Comparison of ENCODE assay signal across 17 cellular contexts in the genomic region with DNA sequence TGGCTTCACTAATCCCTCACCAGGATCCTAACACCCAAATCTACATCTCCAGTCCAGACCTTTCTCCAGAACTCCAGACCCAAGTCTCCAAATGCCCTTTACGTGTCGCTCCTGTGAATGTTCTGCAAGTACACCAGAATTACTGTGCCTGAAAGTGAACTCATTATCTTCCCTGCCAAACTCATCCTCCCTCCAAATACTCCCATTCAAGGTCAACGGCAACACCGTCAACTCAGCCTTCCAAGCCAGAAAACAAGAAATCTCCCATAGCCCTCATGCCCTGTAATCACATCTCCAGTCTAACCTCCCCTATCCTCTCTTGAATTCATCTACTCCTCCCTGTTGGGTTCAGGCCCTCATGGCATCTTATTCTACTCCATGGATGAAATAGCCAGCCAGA. TPM values are rescaled to one million over a fixed set of nuclear protein-coding genes. Genes with fewer than 3 reads are reported as not detected.
DNase-seq lines count a peak whose midpoint lies in the region; ATAC-seq, FAIRE-seq and TF ChIP-seq lines count a peak whose summit lies in the region.
"Had no signal": no experiment of that assay in that cellular context is flagged by ENCODE, and none has a peak within 500 bp of the region (broad histone marks: within the 10 kb centered on the region; RNA-seq: fewer than 3 reads in every experiment).

No MANE protein-coding gene starts in this region.

- H3K9ac ChIP-seq in GM23248 (peak overlapping the region; percentile 77; the same call in 1 of the 2 replicates), GM12878 (ENCODE audit: control insufficient read depth, insufficient read depth, low read length) (no peak overlapping the region), smooth muscle cell (ENCODE audit: low read depth) (peak overlapping the region; percentile 79), MM.1S (ENCODE audit: low read length) (no peak overlapping the region)
- H3K9ac ChIP-seq: neural progenitor cell had no signal

- SMC1A ChIA-PET in GM12878 (lab: Charles Lee; ENCODE audit: uncharacterized antibody, unreplicated experiment) = interaction anchor here (4.0 to 23.6 kb wide), 2 partner anchors 12 to 86 kb away, joined by 15 to 516 read pairs; partner anchors contain the start of gene CREB3L2

- TF ChIP-seq EP300 in GM12878 (IDR thresholded peaks at IDR 0.05; ENCODE audit: borderline replicate concordance in 1 of 2, control insufficient read depth in 1 of 2, low read depth in 2 of 2, low read length in 2 of 2) = no peak

- TF ChIP-seq CTCF in GM12878 (IDR thresholded peaks at IDR 0.05 in 2 of 3, conservative IDR thresholded peaks at IDR 0.05 in 1 of 3; ENCODE audit: control insufficient read depth in 2 of 3, extremely low read depth in 1 of 3, insufficient read depth in 1 of 3, low read depth in 3 of 3, low read length in 3 of 3) = no peak
- TF ChIP-seq CTCF in right lobe of liver (IDR thresholded peaks at IDR 0.05) = no peak
- no peak for TF ChIP-seq CTCF in smooth muscle cell (IDR thresholded peaks at IDR 0.05; ENCODE audit: borderline replicate concordance, insufficient read depth, poor library complexity, severe bottlenecking)
- TF ChIP-seq CTCF in MM.1S (IDR thresholded peaks at IDR 0.05; ENCODE audit: low read length) = no peak

- no peak for FAIRE-seq in GM12878 (lab: Jason Lieb, UNC)
- FAIRE-seq: frontal cortex had no signal

- peak overlapping the region; percentile 94 for H3K27ac ChIP-seq in GM23248
- peak overlapping the region; percentile 95; the same call in 1 of the 2 replicates for H3K27ac ChIP-seq in GM12878 (ENCODE audit: control insufficient read depth, insufficient read depth)
- peak overlapping the region in 2 of 3 donors; percentile 20 to 42 for H3K27ac ChIP-seq in right lobe of liver
- peak overlapping the region; percentile 97 for H3K27ac ChIP-seq in smooth muscle cell (ENCODE audit: low read depth)
- no peak overlapping the region for H3K27ac ChIP-seq in MM.1S (ENCODE audit: low read length)
- H3K27ac ChIP-seq: neural progenitor cell, SK-N-MC had no signal

- intact Hi-C loops in GM12878 (cut with micrococcal nuclease; ENCODE audit: unreplicated experiment) (loop anchor here (5.0 kb wide), 1 partner anchor 52 kb away; no protein-coding TSS in a partner anchor), right lobe of liver (cut with DNase I) (no loop called here), posterior cingulate gyrus (cut with DNase I) (no loop called here)

- RAD21 ChIA-PET in GM12878 (lab: Charles Lee; ENCODE audit: unreplicated experiment) = interaction anchor here (2.4 to 14.1 kb wide), 3 partner anchors 8 to 11 kb away, joined by 9 to 148 read pairs (median 77); partner anchors contain the start of gene CREB3L2

- H3F3A ChIP-seq in GM23248 (ENCODE audit: insufficient read depth) (peaks cover 86% of the 10 kb centered on the region), smooth muscle cell (ENCODE audit: low read depth) (peaks cover 46% of the 10 kb centered on the region), MM.1S (ENCODE audit: insufficient read depth, low read length) (peaks cover 42% of the 10 kb centered on the region)

- no peak for ATAC-seq in GM12878
- no peak for ATAC-seq in right lobe of liver
- ATAC-seq: HCT116 had no signal

- in situ Hi-C loops in GM23248 (cut with MboI) (no loop called here), GM12878 (cut with MboI) (no loop called here)

- 60 to 66% methylated on average over 4 of the region's 4 CpGs for WGBS in GM23248 (ENCODE audit: low coverage in 1 of 2, low lambda C conversion rate in 2 of 2, missing lambda C conversion rate in 2 of 2), 2 experiments
- WGBS in GM12878 (ENCODE audit: insufficient coverage, insufficient replicate concordance, low lambda C conversion rate, missing lambda C conversion rate) = 97% methylated on average over 4 of the region's 4 CpGs
- 72% methylated on average over 4 of the region's 4 CpGs for WGBS in right lobe of liver (ENCODE audit: insufficient coverage, low coverage, low lambda C conversion rate, missing lambda C conversion rate)
- WGBS in smooth muscle cell (ENCODE audit: low lambda C conversion rate) = 90% methylated on average over 4 of the region's 4 CpGs

- no TSS peak for BruUV-seq in GM12878 (replicated peaks; lab: Mats Ljungman, UMichigan)

- H3K27me3 ChIP-seq in GM23248 (replicated peaks; ENCODE audit: insufficient read depth) (no peaks in the 10 kb centered on the region), GM12878 (replicated peaks in 1 of 2; ENCODE audit: control insufficient read depth in 2 of 2, insufficient read depth in 2 of 2, low read length in 1 of 2) (no peaks in the 10 kb centered on the region), right lobe of liver (no peaks in the 10 kb centered on the region), smooth muscle cell (ENCODE audit: low read depth) (no peaks in the 10 kb centered on the region), MM.1S (replicated peaks; ENCODE audit: insufficient read depth, low read length) (no peaks in the 10 kb centered on the region)
- H3K27me3 ChIP-seq: neural progenitor cell had no signal

- CTCF ChIA-PET in GM12878 (lab: Yijun Ruan, JAX) = interaction anchor here (1.2 to 22.6 kb wide), 6 partner anchors 10 to 80 kb away, joined by 3 to 704 read pairs (median 11); partner anchors contain the start of gene CREB3L2

- H2AFZ ChIP-seq in GM23248 (no peak overlapping the region), GM12878 (ENCODE audit: control insufficient read depth, low read depth, low read length) (no peak overlapping the region), smooth muscle cell (ENCODE audit: low read depth) (no peak overlapping the region), MM.1S (ENCODE audit: low read length) (no peak overlapping the region)
- H2AFZ ChIP-seq: neural progenitor cell had no signal

- no peak for TF ChIP-seq RAD21 in GM12878 (IDR thresholded peaks at IDR 0.05; ENCODE audit: insufficient read depth, low read depth, low read length)

- H3K79me2 ChIP-seq in GM23248 (ENCODE audit: insufficient read depth) (peaks cover 97% of the 10 kb centered on the region), GM12878 (ENCODE audit: control insufficient read depth, insufficient read depth, low read length) (peaks cover 96% of the 10 kb centered on the region), smooth muscle cell (ENCODE audit: low read depth) (peaks cover 67% of the 10 kb centered on the region), MM.1S (ENCODE audit: low read length) (peaks cover 100% of the 10 kb centered on the region)

- H3K4me2 ChIP-seq in GM23248 (ENCODE audit: unreplicated experiment) (peak overlapping the region; percentile 21), GM12878 (ENCODE audit: control insufficient read depth, insufficient read depth) (peak overlapping the region; percentile 76), smooth muscle cell (peak overlapping the region; percentile 73), MM.1S (ENCODE audit: low read depth, low read length) (no peak overlapping the region; the same call in 1 of the 2 replicates)
- H3K4me2 ChIP-seq: neural progenitor cell had no signal

- H3K4me1 ChIP-seq in GM23248 (ENCODE audit: insufficient read depth) (peaks cover 85% of the 10 kb centered on the region), GM12878 (ENCODE audit: control insufficient read depth, insufficient read depth, low read length) (peaks cover 73% of the 10 kb centered on the region), right lobe of liver (peaks cover 0 to 33% (median 13%) of the 10 kb centered on the region in 4 donors), smooth muscle cell (ENCODE audit: low read depth) (peaks cover 59% of the 10 kb centered on the region), MM.1S (ENCODE audit: low read length) (peaks cover 85% of the 10 kb centered on the region)

- POLR2A ChIA-PET in GM12878 (lab: Charles Lee) = interaction anchor here (8.0 kb wide), 1 partner anchor 10 kb away, joined by 127 read pairs; the partner anchor contains the start of gene CREB3L2

- H3K4me3 ChIP-seq in GM23248 = no peak overlapping the region
- H3K4me3 ChIP-seq in GM12878 = no peak overlapping the region
- no peak overlapping the region for H3K4me3 ChIP-seq in right lobe of liver
- H3K4me3 ChIP-seq in smooth muscle cell = no peak overlapping the region
- H3K4me3 ChIP-seq in MM.1S (ENCODE audit: low read length) = no peak overlapping the region
- H3K4me3 ChIP-seq: neural progenitor cell, SK-N-MC had no signal

- H3K9me3 ChIP-seq in GM23248 (ENCODE audit: low read depth) (no peaks in the 10 kb centered on the region), GM12878 (replicated peaks; ENCODE audit: control insufficient read depth, insufficient read depth, low read length) (peaks cover 2% of the 10 kb centered on the region; the same call in 2 of the 3 replicates), right lobe of liver (no peaks in the 10 kb centered on the region), smooth muscle cell (replicated peaks; ENCODE audit: low read depth) (no peaks in the 10 kb centered on the region), MM.1S (replicated peaks; ENCODE audit: insufficient read depth, low read length) (no peaks in the 10 kb centered on the region)

- TF ChIP-seq POLR2A in GM12878 (IDR thresholded peaks at IDR 0.05; ENCODE audit: low read depth, low read length) = no peak
- no peak for TF ChIP-seq POLR2A in right lobe of liver (IDR thresholded peaks at IDR 0.05)

- peaks cover 6% of the 10 kb centered on the region; the same call in 1 of the 2 replicates for H3K36me3 ChIP-seq in GM23248 (ENCODE audit: low read depth)
- peaks cover 2 to 5% of the 10 kb centered on the region in 2 experiments for H3K36me3 ChIP-seq in GM12878 (ENCODE audit: control insufficient read depth in 2 of 2, insufficient read depth in 2 of 2, low read length in 1 of 2)
- H3K36me3 ChIP-seq in right lobe of liver = no peaks in the 10 kb centered on the region
- no peaks in the 10 kb centered on the region for H3K36me3 ChIP-seq in smooth muscle cell (ENCODE audit: low read depth)
- H3K36me3 ChIP-seq in MM.1S (replicated peaks; ENCODE audit: insufficient read depth, low read length) = peaks cover 11% of the 10 kb centered on the region; the same call in 1 of the 2 replicates
- H3K36me3 ChIP-seq: neural progenitor cell had no signal

- DNase-seq in GM23248 = no peak
- DNase-seq in GM12878 (ENCODE audit: low read depth, low spot score) = no peak
- DNase-seq in right lobe of liver = no peak
- no peak for DNase-seq in smooth muscle cell (lab: John Stamatoyannopoulos, UW; ENCODE audit: unreplicated experiment)
- DNase-seq in stimulated activated CD4-positive, alpha-beta T cell treated with anti-CD3 and anti-CD28 coated beads, Interleukin-2, amount 100 ng/mL, for 24 hours = no peak
- no peak for DNase-seq in D341Med (ENCODE audit: low spot score)
- no peak for DNase-seq in MM.1S
- no peak for DNase-seq in posterior cingulate gyrus
- DNase-seq: activated effector memory CD4-positive, alpha-beta T cell treated with Interleukin-2 at 50 U/mL for 16 hours; amygdala; Karpas-422; mesendoderm; NCI-H69 had no signal

- H3K9me2 ChIP-seq in GM23248 (ENCODE audit: insufficient read depth) = no peaks in the 10 kb centered on the region
- no peaks in the 10 kb centered on the region for H3K9me2 ChIP-seq in MM.1S (replicated peaks; ENCODE audit: insufficient read depth, low read length)

- no peaks in the 10 kb centered on the region for H4K20me1 ChIP-seq in GM23248 (ENCODE audit: insufficient read depth)
- H4K20me1 ChIP-seq in GM12878 (ENCODE audit: control insufficient read depth, insufficient read depth) = no peaks in the 10 kb centered on the region
- H4K20me1 ChIP-seq in smooth muscle cell (ENCODE audit: low read depth) = peaks cover 87% of the 10 kb centered on the region
- H4K20me1 ChIP-seq in MM.1S (ENCODE audit: insufficient read depth, low read length) = no peaks in the 10 kb centered on the region

RNA-seq across cellular contexts. Expression of gene CREB3L2, which starts 12.3 kb away (rescaled TPM):
- total RNA-seq in GM23248 (2014; rRNA removed; shearing (Covaris generic)) = 43.7 and 67.9 TPM in 2 replicates
- polyA plus RNA-seq in GM23248 (2016; fragmentation: Nextera tagmentation; extraction: Ambion mirVana) = 49.7 and 53.7 TPM in 2 replicates
- 131 and 139 TPM in 2 replicates for total RNA-seq in GM12878 (2013; cell fraction: nucleolus; rRNA removed)
- 13.3 and 16.7 TPM in 2 replicates for total RNA-seq in GM12878 (2014; rRNA removed)
- total RNA-seq in GM12878 (2014; rRNA removed; fragmentation: Illumina TruSeq; extraction: Trizol) = 17.9 and 18.0 TPM in 2 replicates
- 65.2 and 67.1 TPM in 2 replicates for total RNA-seq in GM12878 (2021)
- 21.3 TPM for polyA plus RNA-seq in GM12878 (2011; ENCODE audit: low read depth)
- 21.5 and 34.9 TPM in 2 replicates for polyA plus RNA-seq in GM12878 (2011; rRNA removed)
- 25.6 and 30.7 TPM in 2 replicates for polyA plus RNA-seq in GM12878 (2011; cell fraction: cytosol; rRNA removed)
- polyA plus RNA-seq in GM12878 (2011; cell fraction: nucleus; rRNA removed) = 27.1 and 30.9 TPM in 2 replicates
- 26.7 and 29.0 TPM in 2 replicates for polyA plus RNA-seq in GM12878 (2012)
- polyA plus RNA-seq in GM12878 (2014; fragmentation: Illumina TruSeq; extraction: Trizol) = 34.5 and 38.4 TPM in 2 replicates
- polyA plus RNA-seq in GM12878 (2014; fragmentation: Nextera tagmentation; extraction: Ambion mirVana) = 1 to 10 TPM; 6.4 to 8.1 TPM
- polyA plus RNA-seq in GM12878 (2014; rRNA removed) = 21.8 and 29.4 TPM in 2 replicates
- 10 to 100 TPM; 30.5 to 37.1 TPM for polyA plus RNA-seq in GM12878 (2016; fragmentation: Nextera tagmentation; extraction: Ambion mirVana)
- polyA minus RNA-seq in GM12878 (2011; rRNA and poly(A)+ RNA removed) = 43.1 and 49.2 TPM in 2 replicates
- 20.9 and 21.9 TPM in 2 replicates for polyA minus RNA-seq in GM12878 (2011; cell fraction: cytosol; rRNA and poly(A)+ RNA removed)
- polyA minus RNA-seq in GM12878 (2011; cell fraction: nucleus; rRNA and poly(A)+ RNA removed) = 34.6 and 56.4 TPM in 2 replicates
- total RNA-seq in right lobe of liver = 10 to 100 TPM; 11.5 to 29.9 (median 18.2) TPM
- 46.4 and 69.1 TPM in 2 replicates for total RNA-seq in smooth muscle cell
- 27.4 and 37.6 TPM in 2 replicates for polyA plus RNA-seq in smooth muscle cell

Comparison
In these comparisons a context has a peak if more than half of its experiments do, and no peak if none do; other contexts are left out.
1. H3K9ac ChIP-seq: peak in GM23248 (single experiment) and smooth muscle cell (single experiment); none in GM12878 (single experiment) and MM.1S (single experiment).